ENCODE assay signal across 9 cellular contexts in the genomic region with DNA sequence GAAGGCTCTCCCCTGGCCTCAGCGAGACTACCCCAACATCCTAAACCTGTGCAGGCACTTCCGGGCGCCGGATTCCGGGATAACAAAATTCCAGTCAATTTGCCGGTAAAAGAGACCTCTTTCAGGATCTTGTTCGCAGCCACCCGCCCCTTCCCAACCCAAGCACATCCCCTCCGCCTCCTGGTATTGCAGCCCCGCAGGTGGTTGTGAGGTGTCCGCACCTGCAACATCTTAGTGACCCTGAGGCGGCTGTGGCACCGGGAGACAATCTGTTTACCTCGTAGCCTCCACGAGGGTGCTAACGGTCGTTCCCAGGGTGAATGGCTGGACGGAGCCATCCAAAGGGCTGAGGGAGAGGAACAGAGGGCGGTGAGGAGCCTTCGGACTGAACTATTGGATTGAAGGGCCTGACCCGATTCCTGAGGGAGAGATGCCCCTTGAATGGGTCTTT. TPM values are rescaled to one million over a fixed set of nuclear protein-coding genes. Genes with fewer than 3 reads are reported as not detected.
DNase-seq lines count a peak whose midpoint lies in the region; ATAC-seq and TF ChIP-seq lines count a peak whose summit lies in the region.
"Had no signal": no experiment of that assay in that cellular context is flagged by ENCODE, and none has a peak within 500 bp of the region (broad histone marks: within the 10 kb centered on the region; RNA-seq: fewer than 3 reads in every experiment).

No MANE protein-coding gene starts in this region.

- no peak overlapping the region for H2BK120ac ChIP-seq in neuronal stem cell (ENCODE audit: low read depth, low read length)

- H3K18ac ChIP-seq in neuronal stem cell (ENCODE audit: low read length), result peak overlapping the region; percentile 39

- peak overlapping the region; percentile 74 for H3K4me3 Mint-ChIP-seq in Caco-2 (ENCODE audit: unreplicated experiment)
- H3K4me3 Mint-ChIP-seq in endothelial cell (ENCODE audit: unreplicated experiment), result peak overlapping the region; percentile 89

- POLR2A ChIA-PET in Caco-2 (lab: Charles Lee), result interaction anchor here (0.8 kb wide), 1 partner anchor 10 kb away, joined by 3 read pairs; no protein-coding TSS in a partner anchor

- H3K4me1 Mint-ChIP-seq in Caco-2 (ENCODE audit: low read depth, unreplicated experiment) (peaks cover 5% of the 10 kb centered on the region), endothelial cell (ENCODE audit: unreplicated experiment) (peaks cover 5% of the 10 kb centered on the region)

- no peak overlapping the region for H2BK5ac ChIP-seq in neuronal stem cell (ENCODE audit: low read length)

- no peaks in the 10 kb centered on the region for H3K79me1 ChIP-seq in neuronal stem cell (ENCODE audit: low read depth, low read length)

- WGBS in neuronal stem cell (ENCODE audit: extremely low coverage in 2 of 2, insufficient read length in 2 of 2, insufficient replicate concordance in 1 of 2), 2 donors, result no CpG with 5 or more reads among the region's 21 CpGs

- H4K91ac ChIP-seq in neuronal stem cell (ENCODE audit: low read depth, low read length, poor library complexity), result no peak overlapping the region

- H3K27ac ChIP-seq in neuronal stem cell (replicated peaks; ENCODE audit: low read length), result no peak overlapping the region

- CTCF ChIA-PET in Caco-2 (lab: Charles Lee), result no interaction called here

- H3K27me3 Mint-ChIP-seq in Caco-2 (ENCODE audit: insufficient read depth, unreplicated experiment) (no peaks in the 10 kb centered on the region), endothelial cell (ENCODE audit: unreplicated experiment) (peaks cover 13% of the 10 kb centered on the region)

- H3K36me3 Mint-ChIP-seq in Caco-2 (ENCODE audit: insufficient read depth, unreplicated experiment) (peaks cover 6% of the 10 kb centered on the region), endothelial cell (ENCODE audit: low read depth, unreplicated experiment) (peaks cover 4% of the 10 kb centered on the region)

- TSS peak; percentile 3 for BruUV-seq in Caco-2 (replicated peaks; lab: Mats Ljungman, UMichigan)

- H3K36me3 ChIP-seq in Caco-2 (ENCODE audit: control insufficient read depth, insufficient read depth, low read length) (no peaks in the 10 kb centered on the region), neuronal stem cell (replicated peaks in 1 of 2; ENCODE audit: control insufficient read depth in 2 of 2, insufficient read depth in 2 of 2, low read length in 2 of 2) (no peaks in the 10 kb centered on the region)

- H2BK12ac ChIP-seq in neuronal stem cell (ENCODE audit: low read length), result no peak overlapping the region

- intact Hi-C loops in Caco-2 (cut with micrococcal nuclease; ENCODE audit: unreplicated experiment), result loop anchor here (5.0 to 10.0 kb wide), 3 partner anchors 305 to 1095 kb away; no protein-coding TSS in a partner anchor

- no peaks in the 10 kb centered on the region for H3K9me3 ChIP-seq in Caco-2
- H3K9me3 ChIP-seq in neuronal stem cell (replicated peaks in 1 of 2; ENCODE audit: control insufficient read depth in 2 of 2, insufficient read depth in 1 of 2, low read depth in 1 of 2, low read length in 2 of 2), result peaks cover 0 to 12% of the 10 kb centered on the region in 2 donors

- H3K14ac ChIP-seq in neuronal stem cell (ENCODE audit: low read length), result no peak overlapping the region

- ATAC-seq in HG03175 (IDR thresholded peaks at IDR 0.05; ENCODE audit: unreplicated experiment), result no peak
- no peak for ATAC-seq in HG03521 (IDR thresholded peaks at IDR 0.05; ENCODE audit: unreplicated experiment)
- no peak for ATAC-seq in GM18502 (IDR thresholded peaks at IDR 0.05; ENCODE audit: poor library complexity, unreplicated experiment)

- H3K4me1 ChIP-seq in Caco-2, result peaks cover 21% of the 10 kb centered on the region
- H3K4me1 ChIP-seq in neuronal stem cell (ENCODE audit: control insufficient read depth in 2 of 2, insufficient read depth in 1 of 2, low read depth in 1 of 2, low read length in 2 of 2), result peaks cover 2 to 12% of the 10 kb centered on the region in 2 donors

- H3K27ac Mint-ChIP-seq in Caco-2 (ENCODE audit: unreplicated experiment) (peak overlapping the region; percentile 84), endothelial cell (ENCODE audit: unreplicated experiment) (no peak overlapping the region)

- no peak overlapping the region for H2BK15ac ChIP-seq in neuronal stem cell (ENCODE audit: low read length)

- H4K8ac ChIP-seq in neuronal stem cell (ENCODE audit: low read depth, low read length), result no peak overlapping the region

- H3K4ac ChIP-seq in neuronal stem cell (ENCODE audit: low read length), result no peak overlapping the region

- peak overlapping the region; percentile 53 for H3K4me3 ChIP-seq in Caco-2 (ENCODE audit: low read depth, low read length)
- H3K4me3 ChIP-seq in neuronal stem cell (ENCODE audit: low read length in 2 of 2), result peak overlapping the region; percentile 63 to 79

- peak overlapping the region; percentile 72 for H3K4me2 ChIP-seq in neuronal stem cell (ENCODE audit: insufficient read depth, low read length, poor library complexity, severe bottlenecking)

- H3K9ac ChIP-seq in neuronal stem cell (ENCODE audit: low read depth, low read length, poor library complexity), result no peak overlapping the region

- H3K23ac ChIP-seq in neuronal stem cell (ENCODE audit: low read depth, low read length, poor library complexity), result peak overlapping the region; percentile 76

- H2AFZ ChIP-seq in neuronal stem cell (ENCODE audit: low read length), result peak overlapping the region; percentile 86

- no peaks in the 10 kb centered on the region for H3K9me3 Mint-ChIP-seq in Caco-2 (ENCODE audit: unreplicated experiment)
- H3K9me3 Mint-ChIP-seq in endothelial cell (ENCODE audit: unreplicated experiment), result no peaks in the 10 kb centered on the region

- DNase-seq in Caco-2 (no peak), NCI-H510A treated with DMSO at 0.1 percent for 48 hours (lab: John Stamatoyannopoulos, UW) (peak; percentile 55), endothelial cell (ENCODE audit: low spot score) (no peak), neuronal stem cell (ENCODE audit: low spot score) (peak; percentile 11), anterior cingulate cortex (lab: John Stamatoyannopoulos, UW) (no peak)
- DNase-seq: activated CD4-positive, CD25-positive, alpha-beta regulatory T cell treated with anti-CD3 and anti-CD28 coated beads, Interleukin-2, amount 50 U/mL, for 72 hours had no signal

- H3K27me3 ChIP-seq in Caco-2 (replicated peaks; ENCODE audit: control insufficient read depth, insufficient read depth, low read length) (no peaks in the 10 kb centered on the region), neuronal stem cell (ENCODE audit: control insufficient read depth in 3 of 3, insufficient read depth in 3 of 3, low read depth in 1 of 3, low read length in 3 of 3) (peaks cover 11 to 74% (median 44%) of the 10 kb centered on the region in 3 experiments)

- no peak overlapping the region for H2AK5ac ChIP-seq in neuronal stem cell (ENCODE audit: low read depth, low read length)

- no peak for TF ChIP-seq CTCF in Caco-2 (IDR thresholded peaks at IDR 0.05; ENCODE audit: insufficient read depth in 1 of 2, low read depth in 1 of 2, low read length in 1 of 2, severe bottlenecking in 1 of 2, unreplicated experiment in 1 of 2)
- no peak for TF ChIP-seq CTCF in endothelial cell (IDR thresholded peaks at IDR 0.05; ENCODE audit: unreplicated experiment)

RNA-seq across cellular contexts. Expression of a gene that starts 2.1 kb away (rescaled TPM):
- 6.5 and 9.1 TPM in 2 replicates for total RNA-seq in Caco-2 (2022)
- total RNA-seq in endothelial cell (ENCODE audit: unreplicated experiment), result 7.0 TPM
- 0.07 TPM for polyA plus RNA-seq in neuronal stem cell (2013, experiment 1 of 2)
- 0.07 TPM for polyA plus RNA-seq in neuronal stem cell (2013, experiment 2 of 2)

Comparison
In these comparisons a context has a peak if more than half of its experiments do, and no peak if none do; other contexts are left out.
1. DNase-seq: peak in NCI-H510A treated with DMSO at 0.1 percent for 48 hours (single experiment) and neuronal stem cell (single experiment); none in Caco-2 (0 of 2), endothelial cell (single experiment) and anterior cingulate cortex (0 of 58).